18 cellular contexts compared by ENCODE assay signal in the genomic region with DNA sequence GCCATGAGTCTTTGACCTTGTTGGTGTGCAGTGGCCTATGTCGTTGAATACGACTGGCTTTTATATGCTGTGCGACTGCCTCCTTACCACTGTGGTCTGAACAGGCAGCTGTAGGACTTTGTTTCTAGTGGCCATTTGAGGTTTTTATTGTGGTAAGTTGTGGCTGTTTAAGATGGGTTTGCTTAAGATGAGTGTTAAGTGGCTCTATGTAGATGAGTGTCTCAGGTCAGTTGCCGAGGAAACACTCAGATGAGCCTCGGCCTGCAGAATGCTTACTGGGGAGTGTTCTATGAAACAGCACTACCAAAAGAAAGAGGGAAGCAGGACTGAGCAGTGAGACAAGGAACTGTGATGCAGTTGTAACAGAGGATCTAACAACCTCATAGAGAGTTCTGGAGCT. TPM values are rescaled to one million over a fixed set of nuclear protein-coding genes. Genes with fewer than 3 reads are reported as not detected.
DNase-seq lines count a peak whose midpoint lies in the region; ATAC-seq and TF ChIP-seq lines count a peak whose summit lies in the region.
"Had no signal": no experiment of that assay in that cellular context is flagged by ENCODE, and none has a peak within 500 bp of the region (broad histone marks: within the 10 kb centered on the region; RNA-seq: fewer than 3 reads in every experiment).

No MANE protein-coding gene starts in this region.

- peak; percentile 78 for ATAC-seq in GM19395 (IDR thresholded peaks at IDR 0.05; ENCODE audit: unreplicated experiment)
- peak; percentile 88 for ATAC-seq in HG03066 (IDR thresholded peaks at IDR 0.05; ENCODE audit: low read depth, unreplicated experiment)
- no peak for ATAC-seq in esophagus mucosa
- ATAC-seq: upper lobe of right lung had no signal

- H3K27ac ChIP-seq in OCI-LY3 (ENCODE audit: low read length) = no peak overlapping the region
- H3K27ac ChIP-seq: dorsolateral prefrontal cortex, SJCRH30, upper lobe of right lung had no signal

- H3K36me3 ChIP-seq in OCI-LY3 (replicated peaks; ENCODE audit: low read depth, low read length) = no peaks in the 10 kb centered on the region
- H3K36me3 ChIP-seq: SJCRH30, upper lobe of right lung had no signal

- DNase-seq in GM10248 (ENCODE audit: extremely low spot score) (peak; percentile 25), NCI-H2081 treated with DMSO at 0.1 percent for 48 hours (lab: John Stamatoyannopoulos, UW) (no peak), NCI-H226 (no peak), HuH-7 (ENCODE audit: low spot score) (no peak)
- DNase-seq: DMS79 treated with DMSO at 0.1 percent for 48 hours; dorsolateral prefrontal cortex; hippocampal formation; SJCRH30; stimulated activated CD4-positive, alpha-beta T cell treated with anti-CD3 and anti-CD28 coated beads, Interleukin-1b, Interleukin-23, amount 100 ng/mL, for 48 hours; stimulated activated CD8-positive, alpha-beta memory T cell treated with anti-CD3 and anti-CD28 coated beads, Interleukin-4, amount 100 ng/mL, for 48 hours; upper lobe of right lung had no signal

- H3K4me1 ChIP-seq in OCI-LY3 (ENCODE audit: low read length) = peaks cover 22% of the 10 kb centered on the region
- H3K4me1 ChIP-seq: SJCRH30, upper lobe of right lung had no signal

- H3K27me3 ChIP-seq in OCI-LY3 (ENCODE audit: low read depth, low read length) = no peaks in the 10 kb centered on the region
- H3K27me3 ChIP-seq: dorsolateral prefrontal cortex, SJCRH30, upper lobe of right lung had no signal

- H3K4me2 ChIP-seq in OCI-LY3 (ENCODE audit: low read length) = 0 out of 2 replicates have a peak overlapping the region, but pooled peaks have one; percentile 1

- no peaks in the 10 kb centered on the region for H4K20me1 ChIP-seq in OCI-LY3 (ENCODE audit: insufficient read depth, low read length)

- POLR2A ChIA-PET in GM10248 (lab: Yijun Ruan, JAX) = no interaction called here

- TF ChIP-seq CTCF in GM10248 (IDR thresholded peaks at IDR 0.05; ENCODE audit: control extremely low read depth, extremely low read depth, low read depth, missing control alignments) (no peak), OCI-LY3 (IDR thresholded peaks at IDR 0.05; ENCODE audit: low read depth, low read length) (no peak)

- H3K9me3 ChIP-seq in OCI-LY3 (ENCODE audit: insufficient read depth, low read length) = no peaks in the 10 kb centered on the region
- H3K9me3 ChIP-seq: SJCRH30, upper lobe of right lung had no signal

- H3K4me3 ChIP-seq in OCI-LY3 (ENCODE audit: low read length) = no peak overlapping the region
- H3K4me3 ChIP-seq: dorsolateral prefrontal cortex, SJCRH30, upper lobe of right lung had no signal

- CTCF ChIA-PET in GM10248 (lab: Yijun Ruan, JAX) = interaction anchor here (1.3 kb wide), 1 partner anchor 9 kb away, joined by 3 read pairs; no protein-coding TSS in a partner anchor

- H2AFZ ChIP-seq in OCI-LY3 (ENCODE audit: low read depth, low read length) = peak overlapping the region; percentile 56; the same call in 1 of the 2 replicates

- no peaks in the 10 kb centered on the region for H3K79me2 ChIP-seq in OCI-LY3 (ENCODE audit: low read length)

- H3K9ac ChIP-seq in OCI-LY3 (ENCODE audit: low read length) = no peak overlapping the region

RNA-seq across cellular contexts. Expression of a gene that starts 14.9 kb away (rescaled TPM):
- 0.32 TPM for total RNA-seq in esophagus mucosa
- total RNA-seq: fibroblast of lung, MCF 10A, SJCRH30 had no signal

RNA-seq across cellular contexts. Expression of a gene that starts 20.6 kb away (rescaled TPM):
- total RNA-seq in esophagus mucosa = not detected
- total RNA-seq: dorsolateral prefrontal cortex, fibroblast of lung, MCF 10A, SJCRH30 had no signal

RNA-seq across cellular contexts. Expression of a gene that starts 56.5 kb away (rescaled TPM):
- total RNA-seq in esophagus mucosa = not detected
- total RNA-seq: activated CD8-positive, alpha-beta memory T cell treated with anti-CD3 and anti-CD28 coated beads for 36 hours; dorsolateral prefrontal cortex; fibroblast of lung; MCF 10A; SJCRH30 had no signal
